Comparison of ENCODE assay signal across 8 cellular contexts in the genomic region with DNA sequence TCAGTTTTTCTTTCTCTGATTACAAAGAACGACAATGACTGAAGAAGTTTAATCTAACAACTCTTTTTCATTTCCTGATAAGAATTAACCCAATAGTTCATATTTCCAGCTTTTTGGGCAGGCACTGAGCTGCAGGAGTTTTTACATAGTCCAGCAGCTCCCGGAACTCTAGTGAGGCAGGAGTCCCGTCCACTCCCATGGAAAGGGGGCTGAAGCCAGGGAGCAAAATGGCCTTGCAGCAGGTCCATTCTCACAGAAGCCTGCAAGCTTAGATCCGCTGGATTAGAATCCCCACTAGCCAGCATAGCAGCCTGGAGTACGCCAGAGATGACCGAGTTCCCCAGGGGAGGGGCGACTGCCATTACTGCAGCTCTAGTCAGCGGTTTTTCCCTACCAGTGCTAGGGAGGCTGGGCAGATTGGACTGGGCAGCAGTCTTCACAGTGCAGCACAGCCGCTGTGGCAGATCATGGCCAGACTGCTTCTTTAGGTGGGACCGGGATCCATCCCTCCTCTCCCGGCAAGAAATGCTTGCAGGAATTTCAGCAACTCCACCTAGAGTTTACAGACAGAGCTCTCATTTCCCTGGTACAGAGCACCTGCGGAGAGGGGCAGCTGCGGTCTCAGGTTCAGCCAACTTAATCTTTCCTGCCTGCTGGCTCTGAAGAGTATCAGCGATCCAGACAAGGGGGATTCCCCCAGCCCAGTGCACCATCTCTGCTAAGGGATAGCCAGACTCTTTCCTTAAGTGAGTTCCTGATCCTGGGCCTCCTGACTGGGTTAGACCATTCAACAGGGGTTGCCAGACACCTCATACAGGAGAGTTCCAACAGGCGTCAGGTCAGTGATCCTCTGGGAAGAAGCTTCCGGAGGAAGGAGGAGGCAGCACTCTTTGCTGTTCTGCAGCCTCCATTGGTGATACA. TPM values are rescaled to one million over a fixed set of nuclear protein-coding genes. Genes with fewer than 3 reads are reported as not detected.
DNase-seq lines count a peak whose midpoint lies in the region; ATAC-seq and TF ChIP-seq lines count a peak whose summit lies in the region.

No MANE protein-coding gene starts in this region.

- DNase-seq in AG08396 (ENCODE audit: low spot score) (peak; percentile 13), GM20000 (ENCODE audit: low spot score) (peak; percentile 3), RWPE2 (ENCODE audit: low spot score) (no peak), epithelial cell of esophagus (ENCODE audit: low read depth) (no peak), natural killer cell (no peak)
- no peak for DNase-seq in activated CD4-positive, alpha-beta T cell treated with anti-CD3 and anti-CD28 coated beads for 48 hours

- H3K9me3 Mint-ChIP-seq in natural killer cell, result peaks cover 4 to 6% of the 10 kb centered on the region in 2 donors

- peaks cover 15% of the 10 kb centered on the region for H3K36me3 ChIP-seq in RWPE2 (ENCODE audit: low read depth)

- H3K4me1 Mint-ChIP-seq in natural killer cell, result peaks cover 42 to 48% of the 10 kb centered on the region in 2 donors

- H3K27me3 ChIP-seq in RWPE2 (ENCODE audit: insufficient read depth, poor library complexity, severe bottlenecking), result no peaks in the 10 kb centered on the region

- no peaks in the 10 kb centered on the region for H3K9me3 ChIP-seq in RWPE2 (ENCODE audit: severe bottlenecking)

- H3K4me1 ChIP-seq in RWPE2 (ENCODE audit: insufficient read depth, poor library complexity, severe bottlenecking), result peaks cover 27% of the 10 kb centered on the region

- ATAC-seq in RWPE2 (ENCODE audit: low read depth), result no peak
- ATAC-seq in natural killer cell, result no peak
- ATAC-seq in HG03025 (IDR thresholded peaks at IDR 0.05; ENCODE audit: low FRiP score, unreplicated experiment), result no peak
- no peak for ATAC-seq in GM21360 (IDR thresholded peaks at IDR 0.05; ENCODE audit: unreplicated experiment)

- H3K27ac ChIP-seq in RWPE2 (ENCODE audit: poor library complexity, severe bottlenecking), result peak overlapping the region; percentile 89

- H3K4me3 ChIP-seq in RWPE2 (ENCODE audit: severe bottlenecking) (peak overlapping the region; percentile 48), epithelial cell of esophagus (ENCODE audit: low read length) (peak overlapping the region; percentile 85)

- peak overlapping the region; percentile 97 to 98 for H3K27ac Mint-ChIP-seq in natural killer cell

- no peaks in the 10 kb centered on the region for H3K27me3 Mint-ChIP-seq in natural killer cell (ENCODE audit: low read depth in 2 of 2)

- peak overlapping the region; percentile 96 for H3K4me3 Mint-ChIP-seq in natural killer cell

- intact Hi-C loops in natural killer cell (cut with micrococcal nuclease), result loop anchor here (5.0 kb wide), 1 partner anchor 63 kb away; no protein-coding TSS in a partner anchor

- peaks cover 22% of the 10 kb centered on the region for H3K36me3 Mint-ChIP-seq in natural killer cell

- no peak for TF ChIP-seq CTCF in GM20000 (IDR thresholded peaks at IDR 0.05; ENCODE audit: extremely low read depth, missing control alignments)
- no peak for TF ChIP-seq CTCF in RWPE2 (IDR thresholded peaks at IDR 0.05; ENCODE audit: poor library complexity, severe bottlenecking)
- TF ChIP-seq CTCF in epithelial cell of esophagus (IDR thresholded peaks at IDR 0.05; ENCODE audit: insufficient read depth, low read depth, low read length, missing control alignments), result no peak
- no peak for TF ChIP-seq CTCF in natural killer cell (IDR thresholded peaks at IDR 0.05)

RNA-seq across cellular contexts. Expression of a gene that starts 0.7 kb away (rescaled TPM):
- 100 to 1,000 TPM; 132 to 156 (median 149) TPM for total RNA-seq in natural killer cell

RNA-seq across cellular contexts. Expression of a gene that starts 53.9 kb away (rescaled TPM):
- total RNA-seq in natural killer cell, result 1 to 10 TPM; 1.1 to 1.6 (median 1.3) TPM

Comparison
In these comparisons a context has a peak if more than half of its experiments do, and no peak if none do; other contexts are left out.
1. DNase-seq: peak in AG08396 (single experiment) and GM20000 (single experiment); none in RWPE2 (single experiment), epithelial cell of esophagus (single experiment), natural killer cell (single experiment) and activated CD4-positive, alpha-beta T cell treated with anti-CD3 and anti-CD28 coated beads for 48 hours (single experiment).